26 cellular contexts compared by ENCODE assay signal in the genomic region with DNA sequence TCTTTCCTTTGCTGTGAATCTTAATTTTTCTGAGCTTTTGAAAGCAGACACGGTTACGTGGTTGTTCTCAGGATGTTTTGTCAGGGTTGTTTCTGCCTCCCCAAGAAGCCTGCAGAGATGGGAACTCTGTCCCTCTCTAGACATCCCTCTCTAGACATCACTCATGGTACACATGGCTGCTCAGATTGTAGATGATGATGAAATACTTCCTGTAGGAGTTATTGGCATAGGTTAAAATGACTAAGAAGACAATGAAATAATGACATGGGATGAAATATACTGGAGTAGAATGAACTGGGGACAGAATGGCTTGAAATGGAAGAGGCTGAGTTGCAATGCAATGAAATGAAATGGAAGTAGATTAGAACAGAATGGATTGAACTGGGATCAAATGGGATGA.
"Had no signal": no experiment of that assay in that cellular context is flagged by ENCODE, and none has a peak within 500 bp of the region (broad histone marks: within the 10 kb centered on the region; RNA-seq: fewer than 3 reads in every experiment).

No MANE protein-coding gene starts in this region.

- H3K36me3 Mint-ChIP-seq: neural progenitor cell; stimulated activated naive B cell treated with anti-CD40 and anti-IgM and Interleukin-4, amounts not matched to agents 10 μg/mL and 1 μg/mL and 100 μg/mL, for 72 hours had no signal

- H3K9me3 Mint-ChIP-seq: nephron, neural progenitor cell had no signal

- H3K27ac ChIP-seq: coronary artery, esophagus squamous epithelium, left lung, neural progenitor cell, parathyroid adenoma, right atrium auricular region, sigmoid colon, skin epidermis, spleen, suprapubic skin, transverse colon, upper lobe of right lung, vagina had no signal

- H3K4me2 ChIP-seq: neural progenitor cell had no signal

- H3K36me3 ChIP-seq: esophagus squamous epithelium, left lung, neural progenitor cell, right atrium auricular region, sigmoid colon, spleen, suprapubic skin, transverse colon, upper lobe of right lung, vagina had no signal

- DNase-seq: effector memory CD8-positive, alpha-beta T cell; erythroblast; esophagus squamous epithelium; head of caudate nucleus; kidney; left cardiac atrium; left lung; mesenchymal stem cell; midbrain; naive thymus-derived CD4-positive, alpha-beta T cell; sigmoid colon; spleen; stimulated activated CD4-positive, alpha-beta T cell treated with anti-CD3 and anti-CD28 coated beads, Interleukin-2, amount 100 ng/mL, for 48 hours; stimulated activated naive B cell treated with anti-CD40 and anti-IgM and Interleukin-4, amounts not matched to agents 10 μg/mL and 1 μg/mL and 100 μg/mL, for 72 hours; stimulated activated naive CD8-positive, alpha-beta T cell treated with anti-CD3 and anti-CD28 coated beads, Interleukin-15, amount 100 ng/mL, for 72 hours; transverse colon; upper lobe of right lung had no signal

- ATAC-seq: effector memory CD8-positive, alpha-beta T cell; left cardiac atrium; left lung; naive thymus-derived CD4-positive, alpha-beta T cell; stimulated activated naive B cell treated with anti-CD40 and anti-IgM and Interleukin-4, amounts not matched to agents 10 μg/mL and 1 μg/mL and 100 μg/mL, for 72 hours; stimulated activated naive CD8-positive, alpha-beta T cell treated with anti-CD3 and anti-CD28 coated beads, Interleukin-15, amount 100 ng/mL, for 72 hours; upper lobe of right lung had no signal

- H3K27ac Mint-ChIP-seq: effector memory CD8-positive, alpha-beta T cell; naive thymus-derived CD4-positive, alpha-beta T cell; nephron; neural progenitor cell; progenitor cell of endocrine pancreas; stimulated activated naive B cell treated with anti-CD40 and anti-IgM and Interleukin-4, amounts not matched to agents 10 μg/mL and 1 μg/mL and 100 μg/mL, for 72 hours; stimulated activated naive CD8-positive, alpha-beta T cell treated with anti-CD3 and anti-CD28 coated beads, Interleukin-15, amount 100 ng/mL, for 72 hours had no signal

- H3K27me3 Mint-ChIP-seq: effector memory CD8-positive, alpha-beta T cell; stimulated activated naive B cell treated with anti-CD40 and anti-IgM and Interleukin-4, amounts not matched to agents 10 μg/mL and 1 μg/mL and 100 μg/mL, for 72 hours; stimulated activated naive CD8-positive, alpha-beta T cell treated with anti-CD3 and anti-CD28 coated beads, Interleukin-15, amount 100 ng/mL, for 72 hours had no signal

- H3K4me1 ChIP-seq: esophagus squamous epithelium, left lung, parathyroid adenoma, right atrium auricular region, sigmoid colon, spleen, suprapubic skin, transverse colon, upper lobe of right lung, vagina had no signal

- H3K4me3 Mint-ChIP-seq: effector memory CD8-positive, alpha-beta T cell; naive thymus-derived CD4-positive, alpha-beta T cell; nephron; neural progenitor cell; stimulated activated naive B cell treated with anti-CD40 and anti-IgM and Interleukin-4, amounts not matched to agents 10 μg/mL and 1 μg/mL and 100 μg/mL, for 72 hours; stimulated activated naive CD8-positive, alpha-beta T cell treated with anti-CD3 and anti-CD28 coated beads, Interleukin-15, amount 100 ng/mL, for 72 hours had no signal

- H3K9ac ChIP-seq: neural progenitor cell, parathyroid adenoma had no signal

- H3K4me3 ChIP-seq: coronary artery, esophagus squamous epithelium, left lung, neural progenitor cell, right atrium auricular region, sigmoid colon, skin epidermis, spleen, suprapubic skin, transverse colon, upper lobe of right lung, vagina had no signal

- H3K4me1 Mint-ChIP-seq: naive thymus-derived CD4-positive, alpha-beta T cell; nephron; stimulated activated naive B cell treated with anti-CD40 and anti-IgM and Interleukin-4, amounts not matched to agents 10 μg/mL and 1 μg/mL and 100 μg/mL, for 72 hours; stimulated activated naive CD8-positive, alpha-beta T cell treated with anti-CD3 and anti-CD28 coated beads, Interleukin-15, amount 100 ng/mL, for 72 hours had no signal

- H3K9me3 ChIP-seq: esophagus squamous epithelium, right atrium auricular region, sigmoid colon, spleen, suprapubic skin, transverse colon, upper lobe of right lung, vagina had no signal

- H2AFZ ChIP-seq: neural progenitor cell, parathyroid adenoma had no signal

- H3K27me3 ChIP-seq: esophagus squamous epithelium, left lung, neural progenitor cell, right atrium auricular region, sigmoid colon, spleen, suprapubic skin, transverse colon, upper lobe of right lung, vagina had no signal
